In the genomic region with DNA sequence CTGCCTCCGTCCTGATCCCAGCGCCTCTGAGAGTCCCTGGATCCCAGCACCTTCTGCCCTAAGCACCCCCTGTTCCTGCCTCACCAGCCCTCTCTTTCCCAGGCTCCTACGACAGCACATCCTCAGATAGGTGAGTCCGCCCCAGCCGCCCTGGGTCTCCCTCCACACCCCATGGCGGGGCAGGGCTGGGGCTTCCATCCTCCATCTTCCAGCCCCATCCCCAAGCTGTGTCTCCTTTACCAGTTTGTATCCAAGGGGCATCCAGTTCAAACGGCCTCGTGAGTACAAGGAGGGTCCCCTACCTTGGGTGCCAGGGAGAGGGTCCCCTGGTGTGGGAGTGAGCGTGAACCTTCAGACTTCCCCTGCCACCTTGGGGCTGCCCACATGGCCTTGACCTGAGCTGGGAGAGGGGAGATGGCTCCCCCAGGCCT, we compare ENCODE assay signal across 13 cellular contexts. TPM values are rescaled to one million over a fixed set of nuclear protein-coding genes. Genes with fewer than 3 reads are reported as not detected.
DNase-seq lines count a peak whose midpoint lies in the region; ATAC-seq lines count a peak whose summit lies in the region.
"Had no signal": no experiment of that assay in that cellular context is flagged by ENCODE, and none has a peak within 500 bp of the region (broad histone marks: within the 10 kb centered on the region; RNA-seq: fewer than 3 reads in every experiment).

No MANE protein-coding gene starts in this region.

- no peaks in the 10 kb centered on the region for H3K27me3 ChIP-seq in BLaER1 treated with 17β-estradiol and CSF1 and Interleukin-3, amounts not matched to agents 10 nM and 100 nM

- H3K4me3 ChIP-seq in BLaER1 treated with 17β-estradiol and CSF1 and Interleukin-3, amounts not matched to agents 10 nM and 100 nM, result peak overlapping the region in 7 of 10 experiments; percentile 38 to 54 (median 46); a peak in 10 of 20 replicates
- H3K4me3 ChIP-seq in Jurkat, Clone E6-1 (ENCODE audit: low read length), result peak overlapping the region; percentile 97
- H3K4me3 ChIP-seq: K562, SK-N-MC, smooth muscle cell had no signal

- peaks cover 8% of the 10 kb centered on the region for H3K9me3 Mint-ChIP-seq in activated naive CD4-positive, alpha-beta T cell treated with anti-CD3 and anti-CD28 coated beads, Interleukin-2, amount 50 U/mL, for 24 hours
- H3K9me3 Mint-ChIP-seq in natural killer cell treated with Interleukin-12 subunit alpha and Interleukin-12 subunit beta and Interleukin-15 and Interleukin-18, amount 100 ng/mL, for 72 hours, result no peaks in the 10 kb centered on the region

- H3K27me3 Mint-ChIP-seq in activated naive CD4-positive, alpha-beta T cell treated with anti-CD3 and anti-CD28 coated beads, Interleukin-2, amount 50 U/mL, for 24 hours, result no peaks in the 10 kb centered on the region
- H3K27me3 Mint-ChIP-seq in natural killer cell treated with Interleukin-12 subunit alpha and Interleukin-12 subunit beta and Interleukin-15 and Interleukin-18, amount 100 ng/mL, for 72 hours, result no peaks in the 10 kb centered on the region

- peaks cover 41 to 69% (median 59%) of the 10 kb centered on the region in 10 experiments for H3K4me1 ChIP-seq in BLaER1 treated with 17β-estradiol and CSF1 and Interleukin-3, amounts not matched to agents 10 nM and 100 nM

- peaks cover 12 to 29% (median 21%) of the 10 kb centered on the region in 11 experiments for H3K9me3 ChIP-seq in BLaER1 treated with 17β-estradiol and CSF1 and Interleukin-3, amounts not matched to agents 10 nM and 100 nM (replicated peaks in 1 of 11)

- peak overlapping the region; percentile 97 for H3K27ac Mint-ChIP-seq in activated naive CD4-positive, alpha-beta T cell treated with anti-CD3 and anti-CD28 coated beads, Interleukin-2, amount 50 U/mL, for 24 hours
- peak overlapping the region; percentile 67 to 91 for H3K27ac Mint-ChIP-seq in natural killer cell treated with Interleukin-12 subunit alpha and Interleukin-12 subunit beta and Interleukin-15 and Interleukin-18, amount 100 ng/mL, for 72 hours

- no peak for DNase-seq in Jurkat, Clone E6-1 (ENCODE audit: low read depth, low spot score)
- DNase-seq in natural killer cell treated with Interleukin-12 subunit alpha and Interleukin-12 subunit beta and Interleukin-15 and Interleukin-18, amount 100 ng/mL, for 72 hours (ENCODE audit: low spot score), result peak; percentile 61
- DNase-seq in NCI-H187 treated with DMSO at 0.1 percent for 48 hours (lab: John Stamatoyannopoulos, UW) (no peak), NCI-H82 treated with DMSO at 0.1 percent for 48 hours (lab: John Stamatoyannopoulos, UW; ENCODE audit: unreplicated experiment) (no peak)
- DNase-seq: NCI-H2081 had no signal

- H3K9ac ChIP-seq in BLaER1 treated with 17β-estradiol and CSF1 and Interleukin-3, amounts not matched to agents 10 nM and 100 nM, result peak overlapping the region in 6 of 11 experiments; percentile 6 to 55 (median 42); a peak in 3 of 22 replicates

- ATAC-seq in natural killer cell treated with Interleukin-12 subunit alpha and Interleukin-12 subunit beta and Interleukin-15 and Interleukin-18, amount 100 ng/mL, for 72 hours, result peak in 1 of 2 donors; percentile 0
- ATAC-seq in HG02885 (IDR thresholded peaks at IDR 0.05; ENCODE audit: poor library complexity, unreplicated experiment) (no peak), HG03432 (IDR thresholded peaks at IDR 0.05; ENCODE audit: unreplicated experiment) (no peak)
- ATAC-seq: K562 had no signal

- H4K20me1 ChIP-seq in BLaER1 treated with 17β-estradiol and CSF1 and Interleukin-3, amounts not matched to agents 10 nM and 100 nM, result peaks cover 2 to 46% (median 20%) of the 10 kb centered on the region in 11 experiments; a peak in 16 of 22 replicates

- H3K36me3 ChIP-seq in BLaER1 treated with 17β-estradiol and CSF1 and Interleukin-3, amounts not matched to agents 10 nM and 100 nM, result peaks cover 35 to 85% (median 48%) of the 10 kb centered on the region in 11 experiments

- peaks cover 46% of the 10 kb centered on the region for H3K36me3 Mint-ChIP-seq in activated naive CD4-positive, alpha-beta T cell treated with anti-CD3 and anti-CD28 coated beads, Interleukin-2, amount 50 U/mL, for 24 hours
- H3K36me3 Mint-ChIP-seq in natural killer cell treated with Interleukin-12 subunit alpha and Interleukin-12 subunit beta and Interleukin-15 and Interleukin-18, amount 100 ng/mL, for 72 hours, result peaks cover 21% of the 10 kb centered on the region

- H3K4me2 ChIP-seq in BLaER1 treated with 17β-estradiol and CSF1 and Interleukin-3, amounts not matched to agents 10 nM and 100 nM, result peak overlapping the region; percentile 85 to 100 (median 96)
- H3K4me2 ChIP-seq: smooth muscle cell had no signal

- H3K4me3 Mint-ChIP-seq in activated naive CD4-positive, alpha-beta T cell treated with anti-CD3 and anti-CD28 coated beads, Interleukin-2, amount 50 U/mL, for 24 hours, result peak overlapping the region; percentile 98
- peak overlapping the region; percentile 74 for H3K4me3 Mint-ChIP-seq in natural killer cell treated with Interleukin-12 subunit alpha and Interleukin-12 subunit beta and Interleukin-15 and Interleukin-18, amount 100 ng/mL, for 72 hours

- peaks cover 60% of the 10 kb centered on the region for H3K4me1 Mint-ChIP-seq in activated naive CD4-positive, alpha-beta T cell treated with anti-CD3 and anti-CD28 coated beads, Interleukin-2, amount 50 U/mL, for 24 hours
- peaks cover 47 to 50% of the 10 kb centered on the region in 2 donors for H3K4me1 Mint-ChIP-seq in natural killer cell treated with Interleukin-12 subunit alpha and Interleukin-12 subunit beta and Interleukin-15 and Interleukin-18, amount 100 ng/mL, for 72 hours (ENCODE audit: low read depth in 2 of 2)

- peak overlapping the region in 7 of 11 experiments; percentile 17 to 64 (median 46); a peak in 6 of 22 replicates for H3K27ac ChIP-seq in BLaER1 treated with 17β-estradiol and CSF1 and Interleukin-3, amounts not matched to agents 10 nM and 100 nM
- H3K27ac ChIP-seq: SK-N-MC had no signal

RNA-seq across cellular contexts. Expression of gene LAT, which starts 0.8 kb away (rescaled TPM):
- polyA plus RNA-seq in Jurkat, Clone E6-1 (2012; ENCODE audit: insufficient read depth, insufficient read length), result 216 TPM
- total RNA-seq in natural killer cell treated with Interleukin-12 subunit alpha and Interleukin-12 subunit beta and Interleukin-15 and Interleukin-18, amount 100 ng/mL, for 72 hours, result 100 to 1,000 TPM in 1 of 2 donors, 10 to 100 TPM in 1; 56.3 to 108 TPM

RNA-seq across cellular contexts. Expression of gene SPNS1, which starts 11.0 kb away (rescaled TPM):
- 36.3 TPM for polyA plus RNA-seq in Jurkat, Clone E6-1 (2012; ENCODE audit: insufficient read depth, insufficient read length)
- total RNA-seq in natural killer cell treated with Interleukin-12 subunit alpha and Interleukin-12 subunit beta and Interleukin-15 and Interleukin-18, amount 100 ng/mL, for 72 hours, result 10 to 100 TPM; 30.1 to 41.3 TPM

RNA-seq across cellular contexts. Expression of gene NFATC2IP, which starts 34.9 kb away (rescaled TPM):
- 59.5 TPM for polyA plus RNA-seq in Jurkat, Clone E6-1 (2012; ENCODE audit: insufficient read depth, insufficient read length)
- total RNA-seq in natural killer cell treated with Interleukin-12 subunit alpha and Interleukin-12 subunit beta and Interleukin-15 and Interleukin-18, amount 100 ng/mL, for 72 hours, result 100 to 1,000 TPM in 1 of 2 donors, 10 to 100 TPM in 1; 95.4 to 153 TPM

RNA-seq across cellular contexts. Expression of gene CD19, which starts 53.9 kb away (rescaled TPM):
- not detected for polyA plus RNA-seq in Jurkat, Clone E6-1 (2012; ENCODE audit: insufficient read depth, insufficient read length)
- 1 to 10 TPM in 1 of 2 donors, not detected in 1; 1.7 TPM for total RNA-seq in natural killer cell treated with Interleukin-12 subunit alpha and Interleukin-12 subunit beta and Interleukin-15 and Interleukin-18, amount 100 ng/mL, for 72 hours
- total RNA-seq: smooth muscle cell had no signal
- polyA plus RNA-seq: BJ, smooth muscle cell had no signal
